ENCODE assay signal across 1 cellular context in genomic region chr2:67216103-67216502, GRCh38.
TF ChIP-seq lines count a peak whose summit lies in the region.

No MANE protein-coding gene starts in this region.

TF ChIP-seq in H1, 55 proteins besides CTCF, POLR2A, EP300 and RAD21:
- TF ChIP-seq RXRA (IDR thresholded peaks at IDR 0.05; ENCODE audit: insufficient read depth, low read depth, low read length) (no peak), SIN3A (conservative IDR thresholded peaks at IDR 0.05 in 1 of 2, IDR thresholded peaks at IDR 0.05 in 1 of 2; ENCODE audit: low read depth in 1 of 2, low read length in 2 of 2) (no peak), CHD1 (IDR thresholded peaks at IDR 0.05; ENCODE audit: low read depth, low read length) (no peak), RNF2 (IDR thresholded peaks at IDR 0.05; ENCODE audit: borderline replicate concordance, low read depth, low read length, missing control alignments, poor library complexity, severe bottlenecking) (no peak), SAP30 (IDR thresholded peaks at IDR 0.05; ENCODE audit: insufficient read depth, insufficient replicate concordance, low read length) (no peak), TAF1 (IDR thresholded peaks at IDR 0.05; ENCODE audit: low read depth, low read length) (no peak), POLR2AphosphoS5 (IDR thresholded peaks at IDR 0.05; ENCODE audit: low read depth, low read length) (no peak), TAF7 (optimal IDR thresholded peaks at IDR 0.05; ENCODE audit: borderline replicate concordance, low read depth, low read length) (no peak), ATF2 (IDR thresholded peaks at IDR 0.05; ENCODE audit: low read length) (no peak), MAFK (IDR thresholded peaks at IDR 0.05; ENCODE audit: low read depth, low read length) (no peak), MAX (IDR thresholded peaks at IDR 0.05) (no peak), CBX8 (IDR thresholded peaks at IDR 0.05; ENCODE audit: borderline replicate concordance, low read depth, low read length) (no peak)
